In genomic region chr2:15673919-15674636, GRCh38 we compare ENCODE assay signal across 14 cellular contexts.
DNase-seq lines count a peak whose midpoint lies in the region; ATAC-seq and TF ChIP-seq lines count a peak whose summit lies in the region.
"Had no signal": no experiment of that assay in that cellular context is flagged by ENCODE, and none has a peak within 500 bp of the region (broad histone marks: within the 10 kb centered on the region; RNA-seq: fewer than 3 reads in every experiment).

No MANE protein-coding gene starts in this region.

- WGBS in upper lobe of left lung, 2 donors = 63 to 70% methylated on average over 7 of the region's 7 CpGs

- in situ Hi-C loops in gastrocnemius medialis (cut with MboI; ENCODE audit: low sequenced_read_pairs in 4 of 4) = no loop called here

- intact Hi-C loops in Right ventricle myocardium inferior (cut with DNase I) = no loop called here
- intact Hi-C loops in left ventricle myocardium inferior (cut with micrococcal nuclease) = no loop called here
- intact Hi-C loops in gastrocnemius medialis (cut with DNase I; ENCODE audit: low total_unique reads) = no loop called here

- H3K36me3 ChIP-seq in left ventricle myocardium inferior (no peaks in the 10 kb centered on the region), upper lobe of left lung (no peaks in the 10 kb centered on the region), gastrocnemius medialis (no peaks in the 10 kb centered on the region)
- H3K36me3 ChIP-seq: ascending aorta, heart right ventricle, thoracic aorta had no signal

- no peak for TF ChIP-seq EP300 in upper lobe of left lung (IDR thresholded peaks at IDR 0.05)

- H3K4me3 ChIP-seq in left ventricle myocardium inferior = no peak overlapping the region
- no peak overlapping the region for H3K4me3 ChIP-seq in choroid plexus epithelial cell (ENCODE audit: low read depth, low read length)
- no peak overlapping the region for H3K4me3 ChIP-seq in upper lobe of left lung
- no peak overlapping the region for H3K4me3 ChIP-seq in gastrocnemius medialis
- H3K4me3 ChIP-seq: ascending aorta, heart right ventricle, thoracic aorta had no signal

- TF ChIP-seq CTCF in left ventricle myocardium inferior (IDR thresholded peaks at IDR 0.05; ENCODE audit: borderline replicate concordance) (no peak), choroid plexus epithelial cell (conservative IDR thresholded peaks at IDR 0.05; ENCODE audit: low read depth, low read length) (no peak), upper lobe of left lung (IDR thresholded peaks at IDR 0.05) (no peak), gastrocnemius medialis (IDR thresholded peaks at IDR 0.05 in 4 of 5, conservative IDR thresholded peaks at IDR 0.05 in 1 of 5) (no peak)

- DNase-seq in Right ventricle myocardium inferior (ENCODE audit: missing footprints) (no peak), left ventricle myocardium inferior (no peak), choroid plexus epithelial cell (ENCODE audit: low read depth) (peak; percentile 69), left lobe of liver (ENCODE audit: low spot score) (no peak), upper lobe of left lung (peak in 1 of 2 donors; percentile 70), gastrocnemius medialis (no peak), UCSD-AML1 (lab: John Stamatoyannopoulos, UW; ENCODE audit: unreplicated experiment) (no peak)
- no peak for DNase-seq in stimulated activated CD8-positive, alpha-beta memory T cell treated with anti-CD3 and anti-CD28 coated beads, Interleukin-4, amount 100 ng/mL, for 48 hours
- DNase-seq: activated CD8-positive, alpha-beta memory T cell treated with anti-CD3 and anti-CD28 coated beads, Interleukin-2, amount 50 U/mL, for 48 hours; heart right ventricle; NCI-H1417; T1000 had no signal

- TF ChIP-seq POLR2A in upper lobe of left lung (IDR thresholded peaks at IDR 0.05) (no peak), gastrocnemius medialis (IDR thresholded peaks at IDR 0.05) (no peak)

- ATAC-seq in Right ventricle myocardium inferior = peak; percentile 4
- peak; percentile 92 for ATAC-seq in left lobe of liver
- ATAC-seq in upper lobe of left lung (ENCODE audit: low FRiP score in 2 of 2) = peak; percentile 33 to 64
- ATAC-seq in gastrocnemius medialis = no peak
- ATAC-seq: heart right ventricle had no signal

- H3K4me1 ChIP-seq in left ventricle myocardium inferior = no peaks in the 10 kb centered on the region
- peaks cover 0 to 9% (median 6%) of the 10 kb centered on the region in 4 donors for H3K4me1 ChIP-seq in upper lobe of left lung
- no peaks in the 10 kb centered on the region for H3K4me1 ChIP-seq in gastrocnemius medialis
- H3K4me1 ChIP-seq: ascending aorta had no signal

- H3K27me3 ChIP-seq in left ventricle myocardium inferior (ENCODE audit: low read depth) (peaks cover 10% of the 10 kb centered on the region), upper lobe of left lung (no peaks in the 10 kb centered on the region), gastrocnemius medialis (no peaks in the 10 kb centered on the region)
- H3K27me3 ChIP-seq: ascending aorta had no signal

- H3K27ac ChIP-seq in left ventricle myocardium inferior (replicated peaks) (no peak overlapping the region), upper lobe of left lung (peak overlapping the region in 2 of 4 donors; percentile 19 to 65), gastrocnemius medialis (no peak overlapping the region)
- H3K27ac ChIP-seq: ascending aorta, heart right ventricle, thoracic aorta had no signal

- no peaks in the 10 kb centered on the region for H3K9me3 ChIP-seq in left ventricle myocardium inferior (replicated peaks)
- H3K9me3 ChIP-seq in upper lobe of left lung = no peaks in the 10 kb centered on the region
- H3K9me3 ChIP-seq in gastrocnemius medialis = no peaks in the 10 kb centered on the region
- H3K9me3 ChIP-seq: ascending aorta, heart right ventricle, thoracic aorta had no signal

Comparison
In these comparisons a context has a peak if more than half of its experiments do, and no peak if none do; other contexts are left out.
1. ATAC-seq: peak in Right ventricle myocardium inferior (single experiment), left lobe of liver (single experiment) and upper lobe of left lung (2 of 2); none in gastrocnemius medialis (0 of 2).